8 cellular contexts compared by ENCODE assay signal in genomic region chr16:2882460-2883026, GRCh38. TPM values are rescaled to one million over a fixed set of nuclear protein-coding genes. Genes with fewer than 3 reads are reported as not detected.
DNase-seq lines count a peak whose midpoint lies in the region; ATAC-seq and TF ChIP-seq lines count a peak whose summit lies in the region.

No MANE protein-coding gene starts in this region.

- H3K4me1 Mint-ChIP-seq in CD4-positive, CD25-positive, alpha-beta regulatory T cell = peaks cover 0 to 24% (median 17%) of the 10 kb centered on the region in 4 donors
- peaks cover 19% of the 10 kb centered on the region for H3K4me1 Mint-ChIP-seq in activated CD4-positive, alpha-beta memory T cell treated with anti-CD3 and anti-CD28 coated beads, Interleukin-2, amount 10 ng/mL, durations not matched to agents 7 days and 5 days

- no peaks in the 10 kb centered on the region for H3K9me3 ChIP-seq in CD4-positive, CD25-positive, alpha-beta regulatory T cell (ENCODE audit: control insufficient read depth in 2 of 2, low read length in 2 of 2)
- no peaks in the 10 kb centered on the region for H3K9me3 ChIP-seq in lung (ENCODE audit: control insufficient read depth in 2 of 2, insufficient read depth in 1 of 2, low read length in 1 of 2)

- 0% methylated on average over 33 to 34 of the region's 34 CpGs for WGBS in lung, 2 donors

- H3K27ac ChIP-seq in CD4-positive, CD25-positive, alpha-beta regulatory T cell (ENCODE audit: insufficient read depth, low read length, poor library complexity, severe bottlenecking) = peak overlapping the region; percentile 93
- H3K27ac ChIP-seq in lung (ENCODE audit: low read depth in 1 of 2, low read length in 1 of 2) = peak overlapping the region; percentile 89 to 96

- POLR2A ChIA-PET in activated CD4-positive, alpha-beta memory T cell treated with anti-CD3 and anti-CD28 coated beads, Interleukin-2, amount 10 ng/mL, durations not matched to agents 7 days and 5 days (lab: Charles Lee) = interaction anchor here (0.6 to 5.1 kb wide), 15 partner anchors 13 to 131 kb away, joined by 3 to 29 read pairs (median 4); partner anchors contain the start of genes FLYWCH1 and SRRM2

- H3K27ac Mint-ChIP-seq in CD4-positive, CD25-positive, alpha-beta regulatory T cell = peak overlapping the region; percentile 96 to 99 (median 98)
- peak overlapping the region; percentile 89 for H3K27ac Mint-ChIP-seq in activated CD4-positive, alpha-beta memory T cell treated with anti-CD3 and anti-CD28 coated beads, Interleukin-2, amount 10 ng/mL, durations not matched to agents 7 days and 5 days

- peaks cover 2% of the 10 kb centered on the region for H3K27me3 ChIP-seq in CD4-positive, CD25-positive, alpha-beta regulatory T cell (ENCODE audit: control insufficient read depth, insufficient read depth, low read length)
- H3K27me3 ChIP-seq in lung (ENCODE audit: control insufficient read depth, insufficient read depth) = no peaks in the 10 kb centered on the region

- peak; percentile 94 to 98 (median 98) for DNase-seq in CD4-positive, CD25-positive, alpha-beta regulatory T cell
- DNase-seq in NCI-H82 (lab: John Stamatoyannopoulos, UW) (peak; percentile 99), lung (ENCODE audit: low spot score) (peak; percentile 98)
- peak; percentile 97 for DNase-seq in activated CD4-positive, alpha-beta memory T cell treated with anti-CD3 and anti-CD28 coated beads, Interleukin-2, amount 10 ng/mL, durations not matched to agents 7 days and 5 days
- peak; percentile 88 for DNase-seq in effector CD8-positive, alpha-beta T cell (lab: John Stamatoyannopoulos, UW)
- DNase-seq in stimulated activated CD4-positive, alpha-beta T cell treated with anti-CD3 and anti-CD28 coated beads, TNF-alpha, amount 100 ng/mL, for 4 hours (ENCODE audit: low read depth in 3 of 3) = peak; percentile 75 to 86 (median 76)

- peaks cover 17% of the 10 kb centered on the region for H3K4me1 ChIP-seq in CD4-positive, CD25-positive, alpha-beta regulatory T cell (ENCODE audit: control insufficient read depth, insufficient read depth, low read length, poor library complexity, severe bottlenecking)
- H3K4me1 ChIP-seq in lung (ENCODE audit: control insufficient read depth in 2 of 2, insufficient read depth in 2 of 2, low read length in 2 of 2) = peaks cover 0 to 5% of the 10 kb centered on the region in 2 donors

- H3K9me3 Mint-ChIP-seq in CD4-positive, CD25-positive, alpha-beta regulatory T cell = no peaks in the 10 kb centered on the region
- H3K9me3 Mint-ChIP-seq in activated CD4-positive, alpha-beta memory T cell treated with anti-CD3 and anti-CD28 coated beads, Interleukin-2, amount 10 ng/mL, durations not matched to agents 7 days and 5 days = no peaks in the 10 kb centered on the region

- no peak for TF ChIP-seq CTCF in lung (IDR thresholded peaks at IDR 0.05; ENCODE audit: control extremely low read depth, extremely low read depth)

- peak overlapping the region; percentile 87 to 95 (median 94) for H3K4me3 Mint-ChIP-seq in CD4-positive, CD25-positive, alpha-beta regulatory T cell
- H3K4me3 Mint-ChIP-seq in activated CD4-positive, alpha-beta memory T cell treated with anti-CD3 and anti-CD28 coated beads, Interleukin-2, amount 10 ng/mL, durations not matched to agents 7 days and 5 days = peak overlapping the region; percentile 84

- H3K36me3 ChIP-seq in CD4-positive, CD25-positive, alpha-beta regulatory T cell (ENCODE audit: control insufficient read depth, insufficient read depth, low read length) = no peaks in the 10 kb centered on the region
- H3K36me3 ChIP-seq in lung (ENCODE audit: control insufficient read depth in 2 of 2, insufficient read depth in 2 of 2, low read length in 2 of 2) = no peaks in the 10 kb centered on the region

- CTCF ChIA-PET in activated CD4-positive, alpha-beta memory T cell treated with anti-CD3 and anti-CD28 coated beads, Interleukin-2, amount 10 ng/mL, durations not matched to agents 7 days and 5 days (lab: Charles Lee) = interaction anchor here (0.8 to 4.1 kb wide), 15 partner anchors 8 to 268 kb away, joined by 3 to 30 read pairs (median 6); partner anchors contain the start of genes FLYWCH1 and PKMYT1

- no peaks in the 10 kb centered on the region for H3K27me3 Mint-ChIP-seq in CD4-positive, CD25-positive, alpha-beta regulatory T cell
- H3K27me3 Mint-ChIP-seq in activated CD4-positive, alpha-beta memory T cell treated with anti-CD3 and anti-CD28 coated beads, Interleukin-2, amount 10 ng/mL, durations not matched to agents 7 days and 5 days = no peaks in the 10 kb centered on the region

- no peaks in the 10 kb centered on the region for H3K36me3 Mint-ChIP-seq in CD4-positive, CD25-positive, alpha-beta regulatory T cell
- H3K36me3 Mint-ChIP-seq in activated CD4-positive, alpha-beta memory T cell treated with anti-CD3 and anti-CD28 coated beads, Interleukin-2, amount 10 ng/mL, durations not matched to agents 7 days and 5 days (ENCODE audit: low read depth) = no peaks in the 10 kb centered on the region

- H3K4me3 ChIP-seq in CD4-positive, CD25-positive, alpha-beta regulatory T cell (ENCODE audit: low read depth, low read length) = peak overlapping the region; percentile 73
- H3K4me3 ChIP-seq in lung = peak overlapping the region; percentile 61

- peak; percentile 91 to 93 for ATAC-seq in CD4-positive, CD25-positive, alpha-beta regulatory T cell (ENCODE audit: low read depth in 2 of 2)
- ATAC-seq in GM19452 (IDR thresholded peaks at IDR 0.05; ENCODE audit: unreplicated experiment) (peak; percentile 85), HG03575 (IDR thresholded peaks at IDR 0.05; ENCODE audit: extremely low read depth, insufficient number of reproducible peaks, low FRiP score, unreplicated experiment) (peak; percentile 49), lung (ENCODE audit: insufficient read depth, low FRiP score) (peak; percentile 95)

RNA-seq across cellular contexts. Expression of gene FLYWCH2, which starts 0.5 kb away (rescaled TPM):
- 12.8 TPM for total RNA-seq in CD4-positive, CD25-positive, alpha-beta regulatory T cell
- 10 to 100 TPM; 14.8 to 27.1 (median 18.3) TPM for polyA plus RNA-seq in CD4-positive, CD25-positive, alpha-beta regulatory T cell
- 10 to 100 TPM; 19.4 to 20.5 TPM for total RNA-seq in activated CD4-positive, alpha-beta memory T cell treated with anti-CD3 and anti-CD28 coated beads, Interleukin-2, amount 10 ng/mL, durations not matched to agents 7 days and 5 days
- total RNA-seq in lung = 10 to 100 TPM; 26.7 to 38.0 TPM
- 10 to 100 TPM; 40.4 to 40.6 TPM for polyA plus RNA-seq in lung

RNA-seq across cellular contexts. Expression of gene PRSS22, which starts 24.6 kb away (rescaled TPM):
- not detected for total RNA-seq in CD4-positive, CD25-positive, alpha-beta regulatory T cell
- not detected for polyA plus RNA-seq in CD4-positive, CD25-positive, alpha-beta regulatory T cell
- total RNA-seq in activated CD4-positive, alpha-beta memory T cell treated with anti-CD3 and anti-CD28 coated beads, Interleukin-2, amount 10 ng/mL, durations not matched to agents 7 days and 5 days = not detected
- 10 to 100 TPM; 11.5 to 34.1 TPM for total RNA-seq in lung
- polyA plus RNA-seq in lung = 10 to 100 TPM; 27.3 to 30.1 TPM

RNA-seq across cellular contexts. Expression of gene FLYWCH1, which starts 29.2 kb away (rescaled TPM):
- total RNA-seq in CD4-positive, CD25-positive, alpha-beta regulatory T cell = 74.8 TPM
- polyA plus RNA-seq in CD4-positive, CD25-positive, alpha-beta regulatory T cell = 10 to 100 TPM in 3 of 4 donors, 1 to 10 TPM in 1; 6.6 to 13.7 (median 12.7) TPM
- 10 to 100 TPM; 75.2 to 80.8 TPM for total RNA-seq in activated CD4-positive, alpha-beta memory T cell treated with anti-CD3 and anti-CD28 coated beads, Interleukin-2, amount 10 ng/mL, durations not matched to agents 7 days and 5 days
- 10 to 100 TPM; 15.0 to 34.3 TPM for total RNA-seq in lung
- polyA plus RNA-seq in lung = 10 to 100 TPM; 13.3 to 27.7 TPM

RNA-seq across cellular contexts. Expression of gene ZG16B, which starts 52.4 kb away (rescaled TPM):
- not detected for total RNA-seq in CD4-positive, CD25-positive, alpha-beta regulatory T cell
- polyA plus RNA-seq in CD4-positive, CD25-positive, alpha-beta regulatory T cell = 1 to 10 TPM in 2 of 4 donors, under 1 TPM in 2; 0.60 to 2.4 (median 1.4) TPM
- total RNA-seq in activated CD4-positive, alpha-beta memory T cell treated with anti-CD3 and anti-CD28 coated beads, Interleukin-2, amount 10 ng/mL, durations not matched to agents 7 days and 5 days = 1 to 10 TPM; 8.8 to 9.8 TPM
- 1 to 10 TPM; 4.7 to 6.1 TPM for total RNA-seq in lung
- polyA plus RNA-seq in lung = 1 to 10 TPM; 2.1 to 3.9 TPM

Comparison
In these comparisons a context has a peak if more than half of its experiments do, and no peak if none do; other contexts are left out.
1. Peak in every context shown above with its lines: DNase-seq, ATAC-seq, H3K4me3 ChIP-seq and H3K27ac ChIP-seq.